Comparison of ENCODE assay signal across 1 cellular context in the genomic region with DNA sequence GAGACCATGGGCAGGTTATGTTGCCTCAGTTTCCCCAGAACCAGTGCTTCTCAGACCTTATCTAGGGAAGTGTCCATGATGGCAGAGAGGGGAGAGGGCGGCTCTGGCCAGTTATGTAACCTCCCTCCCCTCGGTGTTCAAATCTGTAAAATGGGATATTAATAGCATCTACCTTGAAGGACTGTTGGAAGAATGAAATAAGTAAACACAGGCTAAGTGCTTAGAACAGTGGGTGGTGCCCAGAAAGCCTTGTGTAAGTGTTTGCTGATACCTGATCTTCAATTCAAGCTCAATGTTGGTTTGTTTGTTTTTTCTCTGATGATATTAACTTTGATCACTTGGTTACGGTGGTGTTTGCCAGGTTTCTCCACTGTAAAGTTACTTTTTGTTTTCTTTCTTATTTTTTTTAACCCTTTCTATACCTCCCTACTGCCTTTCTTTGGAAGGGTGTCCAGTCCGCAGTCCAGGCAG.
TF ChIP-seq lines count a peak whose summit lies in the region.

No MANE protein-coding gene starts in this region.

TF ChIP-seq in HEK293, 187 proteins besides CTCF, POLR2A, EP300 and RAD21 (continued from another document and continues in another):
- TF ChIP-seq, protein P1, sequence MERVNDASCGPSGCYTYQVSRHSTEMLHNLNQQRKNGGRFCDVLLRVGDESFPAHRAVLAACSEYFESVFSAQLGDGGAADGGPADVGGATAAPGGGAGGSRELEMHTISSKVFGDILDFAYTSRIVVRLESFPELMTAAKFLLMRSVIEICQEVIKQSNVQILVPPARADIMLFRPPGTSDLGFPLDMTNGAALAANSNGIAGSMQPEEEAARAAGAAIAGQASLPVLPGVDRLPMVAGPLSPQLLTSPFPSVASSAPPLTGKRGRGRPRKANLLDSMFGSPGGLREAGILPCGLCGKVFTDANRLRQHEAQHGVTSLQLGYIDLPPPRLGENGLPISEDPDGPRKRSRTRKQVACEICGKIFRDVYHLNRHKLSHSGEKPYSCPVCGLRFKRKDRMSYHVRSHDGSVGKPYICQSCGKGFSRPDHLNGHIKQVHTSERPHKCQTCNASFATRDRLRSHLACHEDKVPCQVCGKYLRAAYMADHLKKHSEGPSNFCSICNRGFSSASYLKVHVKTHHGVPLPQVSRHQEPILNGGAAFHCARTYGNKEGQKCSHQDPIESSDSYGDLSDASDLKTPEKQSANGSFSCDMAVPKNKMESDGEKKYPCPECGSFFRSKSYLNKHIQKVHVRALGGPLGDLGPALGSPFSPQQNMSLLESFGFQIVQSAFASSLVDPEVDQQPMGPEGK (tag by site-specific recombination; IDR thresholded peaks at IDR 0.05) = peak; percentile 74
- TF ChIP-seq ZNF354C (tag by site-specific recombination; IDR thresholded peaks at IDR 0.05; ENCODE audit: borderline replicate concordance, low read depth) = no peak
- TF ChIP-seq ZBTB17 (tag by site-specific recombination; IDR thresholded peaks at IDR 0.05) = no peak; the same call in 1 of the 2 replicates
- no peak for TF ChIP-seq ZNF302 (tag by site-specific recombination; IDR thresholded peaks at IDR 0.05; ENCODE audit: low read depth)
- TF ChIP-seq ZNF626 (tag by site-specific recombination; IDR thresholded peaks at IDR 0.05) = no peak
- TF ChIP-seq, protein P2, sequence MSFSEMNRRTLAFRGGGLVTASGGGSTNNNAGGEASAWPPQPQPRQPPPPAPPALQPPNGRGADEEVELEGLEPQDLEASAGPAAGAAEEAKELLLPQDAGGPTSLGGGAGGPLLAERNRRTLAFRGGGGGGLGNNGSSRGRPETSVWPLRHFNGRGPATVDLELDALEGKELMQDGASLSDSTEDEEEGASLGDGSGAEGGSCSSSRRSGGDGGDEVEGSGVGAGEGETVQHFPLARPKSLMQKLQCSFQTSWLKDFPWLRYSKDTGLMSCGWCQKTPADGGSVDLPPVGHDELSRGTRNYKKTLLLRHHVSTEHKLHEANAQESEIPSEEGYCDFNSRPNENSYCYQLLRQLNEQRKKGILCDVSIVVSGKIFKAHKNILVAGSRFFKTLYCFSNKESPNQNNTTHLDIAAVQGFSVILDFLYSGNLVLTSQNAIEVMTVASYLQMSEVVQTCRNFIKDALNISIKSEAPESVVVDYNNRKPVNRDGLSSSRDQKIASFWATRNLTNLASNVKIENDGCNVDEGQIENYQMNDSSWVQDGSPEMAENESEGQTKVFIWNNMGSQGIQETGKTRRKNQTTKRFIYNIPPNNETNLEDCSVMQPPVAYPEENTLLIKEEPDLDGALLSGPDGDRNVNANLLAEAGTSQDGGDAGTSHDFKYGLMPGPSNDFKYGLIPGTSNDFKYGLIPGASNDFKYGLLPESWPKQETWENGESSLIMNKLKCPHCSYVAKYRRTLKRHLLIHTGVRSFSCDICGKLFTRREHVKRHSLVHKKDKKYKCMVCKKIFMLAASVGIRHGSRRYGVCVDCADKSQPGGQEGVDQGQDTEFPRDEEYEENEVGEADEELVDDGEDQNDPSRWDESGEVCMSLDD (tag by site-specific recombination; IDR thresholded peaks at IDR 0.05) = no peak
- TF ChIP-seq ZNF155 (tag by site-specific recombination; IDR thresholded peaks at IDR 0.05) = no peak
- TF ChIP-seq KLF16 (tag by site-specific recombination; IDR thresholded peaks at IDR 0.05) = no peak
- TF ChIP-seq, protein P3, sequence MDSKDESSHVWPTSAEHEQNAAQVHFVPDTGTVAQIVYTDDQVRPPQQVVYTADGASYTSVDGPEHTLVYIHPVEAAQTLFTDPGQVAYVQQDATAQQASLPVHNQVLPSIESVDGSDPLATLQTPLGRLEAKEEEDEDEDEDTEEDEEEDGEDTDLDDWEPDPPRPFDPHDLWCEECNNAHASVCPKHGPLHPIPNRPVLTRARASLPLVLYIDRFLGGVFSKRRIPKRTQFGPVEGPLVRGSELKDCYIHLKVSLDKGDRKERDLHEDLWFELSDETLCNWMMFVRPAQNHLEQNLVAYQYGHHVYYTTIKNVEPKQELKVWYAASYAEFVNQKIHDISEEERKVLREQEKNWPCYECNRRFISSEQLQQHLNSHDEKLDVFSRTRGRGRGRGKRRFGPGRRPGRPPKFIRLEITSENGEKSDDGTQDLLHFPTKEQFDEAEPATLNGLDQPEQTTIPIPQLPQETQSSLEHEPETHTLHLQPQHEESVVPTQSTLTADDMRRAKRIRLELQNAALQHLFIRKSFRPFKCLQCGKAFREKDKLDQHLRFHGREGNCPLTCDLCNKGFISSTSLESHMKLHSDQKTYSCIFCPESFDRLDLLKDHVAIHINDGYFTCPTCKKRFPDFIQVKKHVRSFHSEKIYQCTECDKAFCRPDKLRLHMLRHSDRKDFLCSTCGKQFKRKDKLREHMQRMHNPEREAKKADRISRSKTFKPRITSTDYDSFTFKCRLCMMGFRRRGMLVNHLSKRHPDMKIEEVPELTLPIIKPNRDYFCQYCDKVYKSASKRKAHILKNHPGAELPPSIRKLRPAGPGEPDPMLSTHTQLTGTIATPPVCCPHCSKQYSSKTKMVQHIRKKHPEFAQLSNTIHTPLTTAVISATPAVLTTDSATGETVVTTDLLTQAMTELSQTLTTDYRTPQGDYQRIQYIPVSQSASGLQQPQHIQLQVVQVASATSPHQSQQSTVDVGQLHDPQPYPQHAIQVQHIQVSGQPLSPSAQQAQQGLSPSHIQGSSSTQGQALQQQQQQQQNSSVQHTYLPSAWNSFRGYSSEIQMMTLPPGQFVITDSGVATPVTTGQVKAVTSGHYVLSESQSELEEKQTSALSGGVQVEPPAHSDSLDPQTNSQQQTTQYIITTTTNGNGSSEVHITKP (tag by site-specific recombination; IDR thresholded peaks at IDR 0.05) = no peak
- TF ChIP-seq ZNF423 (tag by site-specific recombination; IDR thresholded peaks at IDR 0.05) = no peak
- TF ChIP-seq SETDB1 (IDR thresholded peaks at IDR 0.05; ENCODE audit: insufficient read length, low read length) = no peak
- no peak for TF ChIP-seq YY1 (tag by site-specific recombination; IDR thresholded peaks at IDR 0.05)
- no peak; the same call in 1 of the 2 replicates for TF ChIP-seq SP3 (tag by site-specific recombination; IDR thresholded peaks at IDR 0.05)
- no peak for TF ChIP-seq ZNF19 (tag by site-specific recombination; IDR thresholded peaks at IDR 0.05; ENCODE audit: low read depth)
- no peak for TF ChIP-seq ZNF37A (tag by site-specific recombination; IDR thresholded peaks at IDR 0.05)
- TF ChIP-seq IKZF3 (tag by site-specific recombination; IDR thresholded peaks at IDR 0.05) = peak; percentile 20; the same call in 1 of the 2 replicates
- TF ChIP-seq ZNF221 (tag by site-specific recombination; IDR thresholded peaks at IDR 0.05; ENCODE audit: borderline replicate concordance) = no peak
- TF ChIP-seq ZNF175 (tag by site-specific recombination; IDR thresholded peaks at IDR 0.05) = no peak
- TF ChIP-seq ZNF768 (tag by site-specific recombination; IDR thresholded peaks at IDR 0.05) = no peak
- TF ChIP-seq SCRT2 (tag by site-specific recombination; IDR thresholded peaks at IDR 0.05) = no peak
- TF ChIP-seq BCL11B (tag by site-specific recombination; IDR thresholded peaks at IDR 0.05; ENCODE audit: low read depth) = peak; percentile 57; the same call in 1 of the 2 replicates
- no peak for TF ChIP-seq ZNF311 (tag by site-specific recombination; IDR thresholded peaks at IDR 0.05; ENCODE audit: borderline replicate concordance)
- no peak for TF ChIP-seq ZNF585B (tag by site-specific recombination; IDR thresholded peaks at IDR 0.05)
- TF ChIP-seq, protein P4, sequence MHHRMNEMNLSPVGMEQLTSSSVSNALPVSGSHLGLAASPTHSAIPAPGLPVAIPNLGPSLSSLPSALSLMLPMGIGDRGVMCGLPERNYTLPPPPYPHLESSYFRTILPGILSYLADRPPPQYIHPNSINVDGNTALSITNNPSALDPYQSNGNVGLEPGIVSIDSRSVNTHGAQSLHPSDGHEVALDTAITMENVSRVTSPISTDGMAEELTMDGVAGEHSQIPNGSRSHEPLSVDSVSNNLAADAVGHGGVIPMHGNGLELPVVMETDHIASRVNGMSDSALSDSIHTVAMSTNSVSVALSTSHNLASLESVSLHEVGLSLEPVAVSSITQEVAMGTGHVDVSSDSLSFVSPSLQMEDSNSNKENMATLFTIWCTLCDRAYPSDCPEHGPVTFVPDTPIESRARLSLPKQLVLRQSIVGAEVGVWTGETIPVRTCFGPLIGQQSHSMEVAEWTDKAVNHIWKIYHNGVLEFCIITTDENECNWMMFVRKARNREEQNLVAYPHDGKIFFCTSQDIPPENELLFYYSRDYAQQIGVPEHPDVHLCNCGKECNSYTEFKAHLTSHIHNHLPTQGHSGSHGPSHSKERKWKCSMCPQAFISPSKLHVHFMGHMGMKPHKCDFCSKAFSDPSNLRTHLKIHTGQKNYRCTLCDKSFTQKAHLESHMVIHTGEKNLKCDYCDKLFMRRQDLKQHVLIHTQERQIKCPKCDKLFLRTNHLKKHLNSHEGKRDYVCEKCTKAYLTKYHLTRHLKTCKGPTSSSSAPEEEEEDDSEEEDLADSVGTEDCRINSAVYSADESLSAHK (tag by site-specific recombination; IDR thresholded peaks at IDR 0.05) = peak; percentile 80
- no peak for TF ChIP-seq ZNF521 (tag by site-specific recombination; IDR thresholded peaks at IDR 0.05)
- no peak for TF ChIP-seq MYNN (tag by site-specific recombination; IDR thresholded peaks at IDR 0.05; ENCODE audit: borderline replicate concordance)
- no peak; the same call in 1 of the 2 replicates for TF ChIP-seq ZNF2 (tag by site-specific recombination; IDR thresholded peaks at IDR 0.05)
- TF ChIP-seq ZNF561 (tag by site-specific recombination; IDR thresholded peaks at IDR 0.05; ENCODE audit: borderline replicate concordance) = 0 out of 2 replicates have a peak, but pooled peaks have one; percentile 63
- TF ChIP-seq MEIS1 (CRISPR knock-in tag; IDR thresholded peaks at IDR 0.05; ENCODE audit: borderline replicate concordance) = no peak
- TF ChIP-seq, protein P5, sequence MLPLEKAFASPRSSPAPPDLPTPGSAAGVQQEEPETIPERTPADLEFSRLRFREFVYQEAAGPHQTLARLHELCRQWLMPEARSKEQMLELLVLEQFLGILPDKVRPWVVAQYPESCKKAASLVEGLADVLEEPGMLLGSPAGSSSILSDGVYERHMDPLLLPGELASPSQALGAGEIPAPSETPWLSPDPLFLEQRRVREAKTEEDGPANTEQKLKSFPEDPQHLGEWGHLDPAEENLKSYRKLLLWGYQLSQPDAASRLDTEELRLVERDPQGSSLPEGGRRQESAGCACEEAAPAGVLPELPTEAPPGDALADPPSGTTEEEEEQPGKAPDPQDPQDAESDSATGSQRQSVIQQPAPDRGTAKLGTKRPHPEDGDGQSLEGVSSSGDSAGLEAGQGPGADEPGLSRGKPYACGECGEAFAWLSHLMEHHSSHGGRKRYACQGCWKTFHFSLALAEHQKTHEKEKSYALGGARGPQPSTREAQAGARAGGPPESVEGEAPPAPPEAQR (tag by site-specific recombination; IDR thresholded peaks at IDR 0.05) = no peak
- TF ChIP-seq, protein P6, sequence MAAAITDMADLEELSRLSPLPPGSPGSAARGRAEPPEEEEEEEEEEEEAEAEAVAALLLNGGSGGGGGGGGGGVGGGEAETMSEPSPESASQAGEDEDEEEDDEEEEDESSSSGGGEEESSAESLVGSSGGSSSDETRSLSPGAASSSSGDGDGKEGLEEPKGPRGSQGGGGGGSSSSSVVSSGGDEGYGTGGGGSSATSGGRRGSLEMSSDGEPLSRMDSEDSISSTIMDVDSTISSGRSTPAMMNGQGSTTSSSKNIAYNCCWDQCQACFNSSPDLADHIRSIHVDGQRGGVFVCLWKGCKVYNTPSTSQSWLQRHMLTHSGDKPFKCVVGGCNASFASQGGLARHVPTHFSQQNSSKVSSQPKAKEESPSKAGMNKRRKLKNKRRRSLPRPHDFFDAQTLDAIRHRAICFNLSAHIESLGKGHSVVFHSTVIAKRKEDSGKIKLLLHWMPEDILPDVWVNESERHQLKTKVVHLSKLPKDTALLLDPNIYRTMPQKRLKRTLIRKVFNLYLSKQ (tag by site-specific recombination; IDR thresholded peaks at IDR 0.05; ENCODE audit: borderline replicate concordance) = no peak
- TF ChIP-seq ZNF404 (tag by site-specific recombination; IDR thresholded peaks at IDR 0.05) = no peak
- TF ChIP-seq ZBTB1 (tag by site-specific recombination; IDR thresholded peaks at IDR 0.05) = 0 out of 2 replicates have a peak, but pooled peaks have one; percentile 7
- TF ChIP-seq EGR2 (tag by site-specific recombination; IDR thresholded peaks at IDR 0.05; ENCODE audit: low read depth) = no peak
- TF ChIP-seq ZNF555 (tag by site-specific recombination; conservative IDR thresholded peaks at IDR 0.05) = no peak
- peak; percentile 90 for TF ChIP-seq ZNF24 (tag by site-specific recombination; IDR thresholded peaks at IDR 0.05)
- TF ChIP-seq ZNF114 (tag by site-specific recombination; IDR thresholded peaks at IDR 0.05) = no peak
- no peak for TF ChIP-seq SP2 (tag by site-specific recombination; IDR thresholded peaks at IDR 0.05)
- peak; percentile 81 for TF ChIP-seq ZNF366 (tag by site-specific recombination; conservative IDR thresholded peaks at IDR 0.05)
- peak; percentile 73 for TF ChIP-seq SP7 (tag by site-specific recombination; IDR thresholded peaks at IDR 0.05)
- TF ChIP-seq ZNF660 (tag by site-specific recombination; IDR thresholded peaks at IDR 0.05) = no peak
- TF ChIP-seq, protein P7, sequence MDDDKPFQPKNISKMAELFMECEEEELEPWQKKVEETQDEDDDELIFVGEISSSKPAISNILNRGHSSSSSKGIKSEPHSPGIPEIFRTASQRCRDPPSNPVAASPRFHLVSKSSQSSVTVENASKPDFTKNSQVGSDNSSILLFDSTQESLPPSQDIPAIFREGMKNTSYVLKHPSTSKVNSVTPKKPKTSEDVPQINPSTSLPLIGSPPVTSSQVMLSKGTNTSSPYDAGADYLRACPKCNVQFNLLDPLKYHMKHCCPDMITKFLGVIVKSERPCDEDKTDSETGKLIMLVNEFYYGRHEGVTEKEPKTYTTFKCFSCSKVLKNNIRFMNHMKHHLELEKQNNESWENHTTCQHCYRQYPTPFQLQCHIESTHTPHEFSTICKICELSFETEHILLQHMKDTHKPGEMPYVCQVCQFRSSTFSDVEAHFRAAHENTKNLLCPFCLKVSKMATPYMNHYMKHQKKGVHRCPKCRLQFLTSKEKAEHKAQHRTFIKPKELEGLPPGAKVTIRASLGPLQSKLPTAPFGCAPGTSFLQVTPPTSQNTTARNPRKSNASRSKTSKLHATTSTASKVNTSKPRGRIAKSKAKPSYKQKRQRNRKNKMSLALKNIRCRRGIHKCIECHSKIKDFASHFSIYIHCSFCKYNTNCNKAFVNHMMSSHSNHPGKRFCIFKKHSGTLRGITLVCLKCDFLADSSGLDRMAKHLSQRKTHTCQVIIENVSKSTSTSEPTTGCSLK (tag by site-specific recombination; IDR thresholded peaks at IDR 0.05) = no peak
- TF ChIP-seq ZSCAN30 (tag by site-specific recombination; IDR thresholded peaks at IDR 0.05) = no peak
- no peak for TF ChIP-seq GLIS2 (tag by site-specific recombination; IDR thresholded peaks at IDR 0.05)
- TF ChIP-seq ZNF138 (tag by site-specific recombination; IDR thresholded peaks at IDR 0.05; ENCODE audit: borderline replicate concordance) = no peak
- no peak for TF ChIP-seq ZNF623 (tag by site-specific recombination; IDR thresholded peaks at IDR 0.05)
- TF ChIP-seq, protein P8, sequence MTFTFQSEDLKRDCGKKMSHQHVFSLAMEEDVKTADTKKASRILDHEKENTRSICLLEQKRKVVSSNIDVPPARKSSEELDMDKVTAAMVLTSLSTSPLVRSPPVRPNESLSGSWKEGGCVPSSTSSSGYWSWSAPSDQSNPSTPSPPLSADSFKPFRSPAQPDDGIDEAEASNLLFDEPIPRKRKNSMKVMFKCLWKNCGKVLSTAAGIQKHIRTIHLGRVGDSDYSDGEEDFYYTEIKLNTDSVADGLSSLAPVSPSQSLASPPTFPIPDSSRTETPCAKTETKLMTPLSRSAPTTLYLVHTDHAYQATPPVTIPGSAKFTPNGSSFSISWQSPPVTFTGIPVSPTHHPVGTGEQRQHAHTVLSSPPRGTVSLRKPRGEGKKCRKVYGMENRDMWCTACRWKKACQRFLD (tag by site-specific recombination; IDR thresholded peaks at IDR 0.05) = no peak
